Comparison of ENCODE assay signal across 8 cellular contexts in the genomic region with DNA sequence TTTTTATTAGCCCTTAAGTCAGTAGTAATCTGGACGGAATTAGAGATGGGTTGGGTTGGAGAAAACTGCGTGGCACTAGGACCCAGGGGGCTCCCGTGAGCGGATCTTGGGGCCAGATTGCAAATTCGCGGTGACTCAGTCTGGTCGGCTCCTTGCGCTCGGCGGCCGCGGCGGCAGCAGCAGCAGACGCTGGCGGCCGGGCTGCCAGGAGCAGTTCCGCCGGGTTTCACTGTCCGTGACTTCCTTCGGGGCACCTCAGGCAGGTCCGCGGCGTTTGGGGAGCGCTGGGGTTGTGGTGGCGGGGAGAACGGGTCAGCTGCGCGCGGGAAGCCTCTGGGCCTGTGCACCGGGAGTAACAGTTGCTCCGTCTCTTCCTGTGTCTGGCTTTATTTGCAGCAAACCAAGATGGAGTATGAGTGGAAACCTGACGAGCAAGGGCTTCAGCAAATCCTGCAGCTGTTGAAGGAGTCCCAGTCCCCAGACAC. TPM values are rescaled to one million over a fixed set of nuclear protein-coding genes. Genes with fewer than 3 reads are reported as not detected.
DNase-seq lines count a peak whose midpoint lies in the region; FAIRE-seq lines count a peak whose summit lies in the region.

No MANE protein-coding gene starts in this region.

- peaks cover 29% of the 10 kb centered on the region for H3K4me1 ChIP-seq in SJSA1 (replicated peaks)

- peak; percentile 77 for DNase-seq in H7
- peak; percentile 90 for DNase-seq in M059J (ENCODE audit: low read depth)
- peak; percentile 90 to 92 for DNase-seq in SJSA1 (ENCODE audit: low read depth in 1 of 2, low spot score in 2 of 2)
- peak; percentile 89 for DNase-seq in activated naive CD4-positive, alpha-beta T cell treated with anti-CD3 and anti-CD28 coated beads, Interleukin-2, amount 10 ng/mL, durations not matched to agents 7 days and 5 days
- DNase-seq in germinal center (ENCODE audit: low spot score), result peak; percentile 76
- DNase-seq in non-pigmented ciliary epithelial cell (ENCODE audit: low read depth), result peak; percentile 78
- peak; percentile 96 for DNase-seq in superior temporal gyrus (ENCODE audit: extremely low spot score)

- H3K4me1 Mint-ChIP-seq in activated naive CD4-positive, alpha-beta T cell treated with anti-CD3 and anti-CD28 coated beads, Interleukin-2, amount 10 ng/mL, durations not matched to agents 7 days and 5 days, result peaks cover 42% of the 10 kb centered on the region

- H3K9me3 ChIP-seq in SJSA1 (replicated peaks), result no peaks in the 10 kb centered on the region

- peak overlapping the region; percentile 92 for H3K4me3 Mint-ChIP-seq in activated naive CD4-positive, alpha-beta T cell treated with anti-CD3 and anti-CD28 coated beads, Interleukin-2, amount 10 ng/mL, durations not matched to agents 7 days and 5 days

- H3K9me3 Mint-ChIP-seq in activated naive CD4-positive, alpha-beta T cell treated with anti-CD3 and anti-CD28 coated beads, Interleukin-2, amount 10 ng/mL, durations not matched to agents 7 days and 5 days, result no peaks in the 10 kb centered on the region

- peak overlapping the region; percentile 98 for H3K4me3 ChIP-seq in H7 (ENCODE audit: insufficient read depth, low read depth, low read length)
- H3K4me3 ChIP-seq in SJSA1, result peak overlapping the region; percentile 75

- peak overlapping the region; percentile 98 for H3K27ac Mint-ChIP-seq in activated naive CD4-positive, alpha-beta T cell treated with anti-CD3 and anti-CD28 coated beads, Interleukin-2, amount 10 ng/mL, durations not matched to agents 7 days and 5 days

- peak; percentile 67 for FAIRE-seq in G401.6 (lab: Jason Lieb, UNC)

- peak overlapping the region; percentile 84 for H3K27ac ChIP-seq in SJSA1

- peaks cover 15% of the 10 kb centered on the region for H3K36me3 Mint-ChIP-seq in activated naive CD4-positive, alpha-beta T cell treated with anti-CD3 and anti-CD28 coated beads, Interleukin-2, amount 10 ng/mL, durations not matched to agents 7 days and 5 days

- CTCF ChIA-PET in activated naive CD4-positive, alpha-beta T cell treated with anti-CD3 and anti-CD28 coated beads, Interleukin-2, amount 10 ng/mL, durations not matched to agents 7 days and 5 days (lab: Charles Lee), result no interaction called here

- H3K27me3 Mint-ChIP-seq in activated naive CD4-positive, alpha-beta T cell treated with anti-CD3 and anti-CD28 coated beads, Interleukin-2, amount 10 ng/mL, durations not matched to agents 7 days and 5 days, result peaks cover 7% of the 10 kb centered on the region

- H3K27me3 ChIP-seq in H7 (ENCODE audit: control insufficient read depth, insufficient read depth, low read length) (no peaks in the 10 kb centered on the region), SJSA1 (replicated peaks) (no peaks in the 10 kb centered on the region)

- H3K36me3 ChIP-seq in H7 (replicated peaks; ENCODE audit: control insufficient read depth, insufficient read depth, low read length) (no peaks in the 10 kb centered on the region; the same call in none of the 2 replicates), SJSA1 (peaks cover 40% of the 10 kb centered on the region)

RNA-seq across cellular contexts. Expression of a gene that starts 31.6 kb away (rescaled TPM):
- 173 and 181 TPM in 2 replicates for total RNA-seq in H7 (2014; rRNA removed; shearing (Covaris generic))
- 150 and 188 TPM in 2 replicates for total RNA-seq in M059J (2014; rRNA removed; shearing (Covaris generic))
- total RNA-seq in SJSA1 (2014; rRNA removed; shearing (Covaris generic)), result 185 and 277 TPM in 2 replicates

Comparison
In these comparisons a context has a peak if more than half of its experiments do, and no peak if none do; other contexts are left out.
1. Peak in every context shown above with its lines: DNase-seq, H3K4me3 ChIP-seq and H3K27ac ChIP-seq.